Comparison of ENCODE assay signal across 16 cellular contexts in the genomic region with DNA sequence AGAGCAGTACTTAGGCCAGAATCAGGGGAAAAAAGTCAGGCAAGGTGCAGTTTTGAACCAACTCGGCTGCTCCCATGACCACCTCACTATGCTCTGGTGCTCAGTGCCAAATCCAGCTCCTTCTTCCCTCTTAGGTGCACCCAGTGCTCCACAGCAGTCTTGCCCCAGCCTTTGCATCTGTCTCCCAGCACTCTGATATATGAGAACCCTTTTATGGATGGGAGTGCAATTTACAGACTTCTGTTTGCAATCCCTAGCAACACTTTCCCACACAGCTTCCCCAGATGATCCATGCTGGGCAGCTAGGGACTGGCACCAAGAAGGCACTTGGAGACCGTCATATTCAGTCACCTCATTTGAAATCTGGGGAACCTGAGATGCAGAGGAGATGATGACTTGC.
"Had no signal": no experiment of that assay in that cellular context is flagged by ENCODE, and none has a peak within 500 bp of the region (broad histone marks: within the 10 kb centered on the region; RNA-seq: fewer than 3 reads in every experiment).

No MANE protein-coding gene starts in this region.

- H3K27ac Mint-ChIP-seq: naive thymus-derived CD8-positive, alpha-beta T cell had no signal

- H3K9me3 Mint-ChIP-seq: neural crest cell had no signal

- H3K36me3 Mint-ChIP-seq: naive thymus-derived CD8-positive, alpha-beta T cell had no signal

- H3K4me1 Mint-ChIP-seq: naive thymus-derived CD8-positive, alpha-beta T cell had no signal

- ATAC-seq: left lobe of liver; naive thymus-derived CD8-positive, alpha-beta T cell; right cardiac atrium had no signal

- DNase-seq: dermis blood vessel endothelial cell; effector CD4-positive, alpha-beta T cell; foreskin melanocyte; head of caudate nucleus; mammary epithelial cell; naive thymus-derived CD8-positive, alpha-beta T cell; ovary; right cardiac atrium; small intestine; stimulated activated CD4-positive, alpha-beta T cell treated with anti-CD3 and anti-CD28 coated beads, Interleukin-12 subunit alpha, Interleukin-12 subunit beta, amount 100 ng/mL, for 4 hours; stimulated activated naive CD4-positive, alpha-beta T cell treated with Interleukin-2 at 50 U/mL for 16 hours; thyroid gland; upper lobe of left lung; uterus had no signal

- H3K4me3 Mint-ChIP-seq: naive thymus-derived CD8-positive, alpha-beta T cell; neural crest cell had no signal
